Comparison of ENCODE assay signal across 12 cellular contexts in the genomic region with DNA sequence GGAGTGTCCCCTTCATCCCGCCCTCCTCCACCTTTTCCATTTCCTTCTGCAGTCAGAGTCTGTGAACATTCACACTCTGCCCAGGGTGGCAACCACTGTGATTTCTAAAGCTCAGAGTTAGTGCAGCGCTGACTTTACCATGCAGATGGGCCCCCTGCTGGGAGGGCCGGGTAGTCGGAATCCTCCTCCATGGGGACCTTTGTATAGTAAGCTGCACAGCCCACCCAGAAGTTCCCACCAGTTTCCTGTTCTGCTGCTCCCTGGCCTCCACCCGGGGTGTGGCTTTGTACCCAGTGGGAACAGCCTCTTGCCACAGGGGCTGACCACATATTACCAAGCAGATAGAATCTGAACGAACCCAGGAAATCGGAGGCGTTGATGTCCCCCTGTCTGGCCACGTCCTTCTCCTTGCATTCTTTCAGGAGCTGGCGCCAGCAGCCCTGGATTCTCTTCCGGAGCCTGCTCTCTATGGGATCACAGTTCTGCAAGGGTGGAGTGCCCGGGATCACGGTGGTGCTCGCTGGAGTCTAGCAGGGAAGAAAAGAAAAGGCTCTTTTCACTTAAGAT.
DNase-seq lines count a peak whose midpoint lies in the region; ATAC-seq, FAIRE-seq and TF ChIP-seq lines count a peak whose summit lies in the region.
"Had no signal": no experiment of that assay in that cellular context is flagged by ENCODE, and none has a peak within 500 bp of the region (broad histone marks: within the 10 kb centered on the region; RNA-seq: fewer than 3 reads in every experiment).

No MANE protein-coding gene starts in this region.

- no peaks in the 10 kb centered on the region for H3K27me3 ChIP-seq in small intestine (ENCODE audit: control insufficient read depth in 2 of 2, insufficient read depth in 2 of 2, low read length in 2 of 2)
- H3K27me3 ChIP-seq in body of pancreas = no peaks in the 10 kb centered on the region

- no peaks in the 10 kb centered on the region for H3K36me3 ChIP-seq in small intestine (ENCODE audit: control insufficient read depth in 2 of 2, insufficient read depth in 2 of 2, low read length in 2 of 2)
- H3K36me3 ChIP-seq in body of pancreas (replicated peaks in 1 of 2; ENCODE audit: insufficient read depth in 1 of 2, low read depth in 2 of 2) = no peaks in the 10 kb centered on the region

- TF ChIP-seq POLR2A in body of pancreas (IDR thresholded peaks at IDR 0.05) = no peak

- H3K4me3 ChIP-seq in small intestine (ENCODE audit: low read depth in 1 of 2, low read length in 2 of 2) (no peak overlapping the region), body of pancreas (no peak overlapping the region)

- H3K27ac ChIP-seq in small intestine (ENCODE audit: low read depth in 1 of 2, low read length in 1 of 2) (no peak overlapping the region), body of pancreas (no peak overlapping the region)
- H3K27ac ChIP-seq: parathyroid adenoma had no signal

- H3K9me3 ChIP-seq in small intestine (ENCODE audit: control insufficient read depth, low read depth) = no peaks in the 10 kb centered on the region
- no peaks in the 10 kb centered on the region for H3K9me3 ChIP-seq in body of pancreas

- FAIRE-seq in small intestine (lab: Jason Lieb, UNC) = no peak

- peak; percentile 10 to 12 for DNase-seq in AML-193 (lab: John Stamatoyannopoulos, UW)
- peak; percentile 23 for DNase-seq in NOMO-1 treated with DMSO at 0.1 percent for 48 hours (lab: John Stamatoyannopoulos, UW; ENCODE audit: unreplicated experiment)
- peak; percentile 12 for DNase-seq in dermis blood vessel endothelial cell
- no peak for DNase-seq in small intestine
- DNase-seq in body of pancreas = no peak
- DNase-seq: activated CD4-positive, alpha-beta T cell treated with anti-CD3 and anti-CD28 coated beads for 1 hour; NCI-H1105; NCI-H524 treated with DMSO at 0.1 percent for 48 hours had no signal

- no peaks in the 10 kb centered on the region for H3K4me1 ChIP-seq in small intestine (ENCODE audit: control insufficient read depth in 2 of 2, insufficient read depth in 1 of 2, low read depth in 1 of 2, low read length in 1 of 2)
- no peaks in the 10 kb centered on the region for H3K4me1 ChIP-seq in body of pancreas
- H3K4me1 ChIP-seq: parathyroid adenoma had no signal

- WGBS in small intestine, 3 donors = 87 to 94% (median 91%) methylated on average over 14 of the region's 14 CpGs
- 93% methylated on average over 14 of the region's 14 CpGs for WGBS in body of pancreas, 2 donors

- TF ChIP-seq CTCF in GM12874 (IDR thresholded peaks at IDR 0.05; ENCODE audit: insufficient read depth, low read depth, low read length) (0 out of 2 replicates have a peak, but pooled peaks have one; percentile 34), body of pancreas (IDR thresholded peaks at IDR 0.05) (no peak)

- intact Hi-C loops in body of pancreas (cut with DNase I) = no loop called here

- no peak for ATAC-seq in HG02938 (IDR thresholded peaks at IDR 0.05; ENCODE audit: unreplicated experiment)
- no peak for ATAC-seq in body of pancreas
- ATAC-seq in HG02981 (IDR thresholded peaks at IDR 0.05; ENCODE audit: unreplicated experiment) = no peak

Comparison
In these comparisons a context has a peak if more than half of its experiments do, and no peak if none do; other contexts are left out.
1. DNase-seq: peak in AML-193 (2 of 2), NOMO-1 treated with DMSO at 0.1 percent for 48 hours (single experiment) and dermis blood vessel endothelial cell (single experiment); none in small intestine (single experiment) and body of pancreas (0 of 4).